ENCODE assay signal across 8 cellular contexts in genomic region chr22:19447388-19448075, GRCh38. TPM values are rescaled to one million over a fixed set of nuclear protein-coding genes. Genes with fewer than 3 reads are reported as not detected.
DNase-seq lines count a peak whose midpoint lies in the region; TF ChIP-seq lines count a peak whose summit lies in the region.

Gene C22orf39 (minus strand): TSS chr22:19447711. CDS start chr22:19447688, 23 bp downstream.

- H3K79me2 ChIP-seq in H9 (ENCODE audit: insufficient read depth, low read length), result no peaks in the 10 kb centered on the region; the same call in 1 of the 2 replicates
- H3K79me2 ChIP-seq in MM.1S (ENCODE audit: low read length), result peaks cover 61% of the 10 kb centered on the region

- peaks cover 2% of the 10 kb centered on the region for H4K20me1 ChIP-seq in H9 (ENCODE audit: control insufficient read depth, insufficient read depth, insufficient read length)
- H4K20me1 ChIP-seq in MM.1S (ENCODE audit: insufficient read depth, low read length), result no peaks in the 10 kb centered on the region

- no peak within 1 kb of the TSS for H2BK5ac ChIP-seq in H9 (ENCODE audit: insufficient read length, low read length)

- peak within 1 kb of the TSS; percentile 88 for H3K4me3 ChIP-seq in MM.1S (ENCODE audit: low read length)
- H3K4me3 ChIP-seq in foreskin fibroblast (ENCODE audit: low read depth in 1 of 2, low read length in 2 of 2), result peak within 1 kb of the TSS; percentile 72 to 89
- H3K4me3 ChIP-seq in stomach smooth muscle (ENCODE audit: low read length in 2 of 2), result peak within 1 kb of the TSS; percentile 93 to 94

- H3K9ac ChIP-seq in H9 (ENCODE audit: extremely low read depth, insufficient read length, low read length) (peak within 1 kb of the TSS; percentile 87), MM.1S (ENCODE audit: low read length) (peak within 1 kb of the TSS; percentile 78), stomach smooth muscle (ENCODE audit: low read length in 2 of 2) (peak within 1 kb of the TSS; percentile 90 to 91)

- H3T11ph ChIP-seq in H9 (ENCODE audit: low read length), result no peak within 1 kb of the TSS

- peaks cover 16 to 18% of the 10 kb centered on the region in 2 experiments for H3K4me1 Mint-ChIP-seq in H9
- H3K4me1 Mint-ChIP-seq in neural crest cell, result peaks cover 37% of the 10 kb centered on the region

- no peak within 1 kb of the TSS for H2BK12ac ChIP-seq in H9 (ENCODE audit: insufficient read length, low read depth, low read length)

- no peak within 1 kb of the TSS for H3K23ac ChIP-seq in H9 (ENCODE audit: insufficient read length, low read depth, low read length)

- H3K14ac ChIP-seq in H9 (ENCODE audit: insufficient read depth, low read length), result peak within 1 kb of the TSS; percentile 84

- no peak within 1 kb of the TSS for H2BK120ac ChIP-seq in H9 (ENCODE audit: low read depth, low read length, poor library complexity, severe bottlenecking)

- no peak within 1 kb of the TSS for H4K8ac ChIP-seq in H9 (replicated peaks; ENCODE audit: insufficient read length, low read depth, low read length)

- H3K36me3 Mint-ChIP-seq in H9 (ENCODE audit: insufficient read depth in 1 of 3, low read depth in 3 of 3), result peaks cover 16 to 55% (median 45%) of the 10 kb centered on the region in 3 experiments
- peaks cover 9% of the 10 kb centered on the region for H3K36me3 Mint-ChIP-seq in neural crest cell (ENCODE audit: low read depth)

- H3K4me3 Mint-ChIP-seq in H9 (peak within 1 kb of the TSS; percentile 84 to 97), neural crest cell (peak within 1 kb of the TSS; percentile 93)

- H4K91ac ChIP-seq in H9 (ENCODE audit: insufficient read length, low read depth, low read length), result no peak within 1 kb of the TSS

- H3K23me2 ChIP-seq in H9 (ENCODE audit: insufficient read length, low read depth, low read length, poor library complexity, severe bottlenecking), result peaks cover 9% of the 10 kb centered on the region

- H3K27me3 Mint-ChIP-seq in H9 (ENCODE audit: low read depth) (peaks cover 19% of the 10 kb centered on the region), neural crest cell (ENCODE audit: low read depth) (no peaks in the 10 kb centered on the region)

- H3F3A ChIP-seq in MM.1S (ENCODE audit: insufficient read depth, low read length), result peaks cover 28% of the 10 kb centered on the region

- peak within 1 kb of the TSS; percentile 84 for H4K5ac ChIP-seq in H9 (ENCODE audit: insufficient read length, low read depth, low read length)

- TF ChIP-seq CTCF in H9 (conservative IDR thresholded peaks at IDR 0.05), result no peak
- TF ChIP-seq CTCF in MM.1S (IDR thresholded peaks at IDR 0.05; ENCODE audit: low read length), result no peak
- no peak for TF ChIP-seq CTCF in foreskin fibroblast (IDR thresholded peaks at IDR 0.05; ENCODE audit: low read depth, low read length)
- no peak for TF ChIP-seq CTCF in neural crest cell (conservative IDR thresholded peaks at IDR 0.05)

- no peaks in the 10 kb centered on the region for H3K4me1 ChIP-seq in H9 (ENCODE audit: insufficient read depth, low read length)
- peaks cover 16% of the 10 kb centered on the region for H3K4me1 ChIP-seq in MM.1S (ENCODE audit: low read length)
- peaks cover 23% of the 10 kb centered on the region for H3K4me1 ChIP-seq in stomach smooth muscle (ENCODE audit: control insufficient read depth, insufficient read depth, low read length)

- H2BK15ac ChIP-seq in H9 (ENCODE audit: low read depth, low read length), result no peak within 1 kb of the TSS

- H3K36me3 ChIP-seq in MM.1S (replicated peaks; ENCODE audit: insufficient read depth, low read length) (no peaks in the 10 kb centered on the region), stomach smooth muscle (ENCODE audit: control insufficient read depth in 2 of 2, insufficient read depth in 2 of 2, low read length in 2 of 2) (peaks cover 15 to 21% of the 10 kb centered on the region in 2 donors)

- H3K9me3 Mint-ChIP-seq in H9 (no peaks in the 10 kb centered on the region; a peak in 1 of 5 replicates), neural crest cell (no peaks in the 10 kb centered on the region)

- H2AFZ ChIP-seq in H9 (ENCODE audit: low read length), result peak within 1 kb of the TSS; percentile 35
- peak within 1 kb of the TSS; percentile 87 for H2AFZ ChIP-seq in MM.1S (ENCODE audit: low read length)

- H2BK20ac ChIP-seq in H9 (ENCODE audit: low read depth, low read length, poor library complexity, severe bottlenecking), result no peak within 1 kb of the TSS

- H3K56ac ChIP-seq in H9 (ENCODE audit: insufficient read length, low read depth, low read length), result no peak within 1 kb of the TSS

- no peaks in the 10 kb centered on the region for H3K79me1 ChIP-seq in H9 (ENCODE audit: insufficient read depth, low read depth, low read length, poor library complexity, severe bottlenecking)

- no peak within 1 kb of the TSS for H3K4ac ChIP-seq in H9 (ENCODE audit: low read depth, low read length)

- H3K18ac ChIP-seq in H9 (ENCODE audit: insufficient read length, low read depth, low read length), result peak within 1 kb of the TSS; percentile 83

- H3K9me3 ChIP-seq in H9 (ENCODE audit: control insufficient read depth, low read depth, low read length) (no peaks in the 10 kb centered on the region), MM.1S (replicated peaks; ENCODE audit: insufficient read depth, low read length) (no peaks in the 10 kb centered on the region), stomach smooth muscle (ENCODE audit: control insufficient read depth in 2 of 2, low read length in 2 of 2) (no peaks in the 10 kb centered on the region)

- DNase-seq in ELR (ENCODE audit: low read depth) (peak; percentile 94), H9 (peak; percentile 97), MM.1S (peak; percentile 95), SIG-M5 (lab: John Stamatoyannopoulos, UW) (peak; percentile 80), activated gamma-delta T cell treated with Interleukin-2 at 50 U/mL for 16 hours (peak; percentile 86), foreskin fibroblast (peak; percentile 88 to 95), neural crest cell (ENCODE audit: low read depth, low spot score) (peak; percentile 81)

- H2AK5ac ChIP-seq in H9 (ENCODE audit: insufficient read length, low read length), result no peak within 1 kb of the TSS

- H3K9me2 ChIP-seq in MM.1S (replicated peaks; ENCODE audit: insufficient read depth, low read length), result no peaks in the 10 kb centered on the region

- H3K27ac Mint-ChIP-seq in H9 (peak within 1 kb of the TSS; percentile 73 to 98 (median 76)), neural crest cell (ENCODE audit: unreplicated experiment) (peak within 1 kb of the TSS; percentile 96)

- H3K27me3 ChIP-seq in H9 (ENCODE audit: insufficient read depth, low read length) (no peaks in the 10 kb centered on the region; the same call in 1 of the 2 replicates), MM.1S (replicated peaks; ENCODE audit: insufficient read depth, low read length) (no peaks in the 10 kb centered on the region), stomach smooth muscle (ENCODE audit: control insufficient read depth in 1 of 2, insufficient read depth in 2 of 2, low read length in 2 of 2) (no peaks in the 10 kb centered on the region)

- WGBS in H9 (ENCODE audit: extremely low coverage, insufficient read length, low lambda C conversion rate), result no CpG with 5 or more reads among the region's 83 CpGs

- H3K27ac ChIP-seq in H9 (ENCODE audit: insufficient read length, low read depth, low read length) (no peak within 1 kb of the TSS), MM.1S (ENCODE audit: low read length) (peak within 1 kb of the TSS; percentile 75), stomach smooth muscle (ENCODE audit: low read length) (peak within 1 kb of the TSS; percentile 84)

- H3K4me2 ChIP-seq in H9 (ENCODE audit: insufficient read depth, insufficient read length, low read length) (peak within 1 kb of the TSS; percentile 91), MM.1S (ENCODE audit: low read depth, low read length) (peak within 1 kb of the TSS; percentile 84)

RNA-seq across cellular contexts. Expression of gene C22orf39, which starts in this region (rescaled TPM):
- 17.4 and 19.3 TPM in 2 replicates for total RNA-seq in H9 (2021)
- 38.0 and 38.4 TPM in 2 replicates for total RNA-seq in neural crest cell
